31 cellular contexts compared by ENCODE assay signal in genomic region chr15:99522288-99522687, GRCh38. TPM values are rescaled to one million over a fixed set of nuclear protein-coding genes. Genes with fewer than 3 reads are reported as not detected.
DNase-seq lines count a peak whose midpoint lies in the region; ATAC-seq, FAIRE-seq and TF ChIP-seq lines count a peak whose summit lies in the region.
"Had no signal": no experiment of that assay in that cellular context is flagged by ENCODE, and none has a peak within 500 bp of the region (broad histone marks: within the 10 kb centered on the region; RNA-seq: fewer than 3 reads in every experiment).

No MANE protein-coding gene starts in this region.

- H3K27me3 ChIP-seq in SJCRH30: no peaks in the 10 kb centered on the region
- H3K27me3 ChIP-seq in HepG2 (ENCODE audit: control insufficient read depth in 1 of 2, insufficient read depth in 2 of 2, low read length in 2 of 2): no peaks in the 10 kb centered on the region
- H3K27me3 ChIP-seq: BLaER1 treated with 17β-estradiol and CSF1 and Interleukin-3, amounts not matched to agents 10 nM and 100 nM; cardiac muscle cell; hepatocyte; ovary; right atrium auricular region; upper lobe of right lung had no signal

- no peaks in the 10 kb centered on the region for H3K79me2 ChIP-seq in HepG2 (ENCODE audit: insufficient read depth, low read length)
- H3K79me2 ChIP-seq: hepatocyte had no signal

- peaks cover 18% of the 10 kb centered on the region for H3K4me1 Mint-ChIP-seq in memory B cell
- H3K4me1 Mint-ChIP-seq: neural crest cell, WTC11 had no signal

- H3K4me3 ChIP-seq in SJCRH30: no peak overlapping the region
- no peak overlapping the region for H3K4me3 ChIP-seq in HepG2 (replicated peaks in 1 of 3; ENCODE audit: insufficient read depth in 1 of 3, low read depth in 2 of 3, low read length in 3 of 3)
- H3K4me3 ChIP-seq: BLaER1 treated with 17β-estradiol and CSF1 and Interleukin-3, amounts not matched to agents 10 nM and 100 nM; cardiac muscle cell; GM23248; hepatocyte; ovary; PC-9; right atrium auricular region; upper lobe of right lung had no signal

- no peaks in the 10 kb centered on the region for H3K27me3 Mint-ChIP-seq in memory B cell
- H3K27me3 Mint-ChIP-seq: activated CD4-positive, alpha-beta T cell treated with anti-CD3 and anti-CD28 coated beads, Interleukin-2, amount 10 ng/mL, durations not matched to agents 7 days and 5 days had no signal

- in situ Hi-C loops in HepG2 (cut with HindIII; ENCODE audit: extremely low pct_ligation_motif_present, low pct_unique_long_range_greater_than_20kb): no loop called here

- H3K4me1 ChIP-seq in SJCRH30: no peaks in the 10 kb centered on the region
- no peaks in the 10 kb centered on the region for H3K4me1 ChIP-seq in HepG2 (ENCODE audit: insufficient read depth, low read length)
- H3K4me1 ChIP-seq: right atrium auricular region, upper lobe of right lung had no signal

- TF ChIP-seq CTCF in HepG2 (CRISPR knock-in tag; IDR thresholded peaks at IDR 0.05): no peak

- CTCF ChIA-PET in HepG2 (lab: Yijun Ruan, JAX; ENCODE audit: low intra/inter-chr PET ratio, low total read pairs): no interaction called here

- no peak for TF ChIP-seq RAD21 in HepG2 (CRISPR knock-in tag; IDR thresholded peaks at IDR 0.05)

- BruUV-seq in HepG2 (replicated peaks; lab: Mats Ljungman, UMichigan): no TSS peak

- no peak overlapping the region for H3K9ac ChIP-seq in HepG2 (ENCODE audit: insufficient read depth, low read depth, low read length)
- H3K9ac ChIP-seq: BLaER1 treated with 17β-estradiol and CSF1 and Interleukin-3, amounts not matched to agents 10 nM and 100 nM; GM23248; SK-N-SH had no signal

- DNase-seq in memory B cell (ENCODE audit: low spot score in 2 of 2) (no peak), pons (ENCODE audit: low spot score) (no peak), putamen (ENCODE audit: low spot score) (no peak), SJCRH30 (no peak), HepG2 (ENCODE audit: low spot score) (no peak)
- DNase-seq: activated CD4-positive, alpha-beta T cell treated with anti-CD3 and anti-CD28 coated beads, Interleukin-2, amount 10 ng/mL, durations not matched to agents 7 days and 5 days; activated effector memory CD4-positive, alpha-beta T cell treated with anti-CD3 and anti-CD28 coated beads, Interleukin-2, amount 50 U/mL, for 16 hours; activated T-cell treated with anti-CD3 and anti-CD28 coated beads, Interleukin-2, amount 50 U/mL, for 1 hour; DMS153; effector CD4-positive, alpha-beta T cell; GM23248; mammary epithelial cell; NCI-H1048; NCI-H2171; NCI-H524; ovary; PC-9; SK-N-SH; small intestine; stimulated activated naive CD4-positive, alpha-beta T cell treated with Interleukin-2 at 50 U/mL for 16 hours; upper lobe of right lung had no signal

- no peaks in the 10 kb centered on the region for H4K20me1 ChIP-seq in HepG2 (ENCODE audit: insufficient read depth, low read length)
- H4K20me1 ChIP-seq: BLaER1 treated with 17β-estradiol and CSF1 and Interleukin-3, amounts not matched to agents 10 nM and 100 nM had no signal

- ATAC-seq in GM18517 (IDR thresholded peaks at IDR 0.05; ENCODE audit: unreplicated experiment): peak; percentile 45
- peak; percentile 50 for ATAC-seq in GM21528 (IDR thresholded peaks at IDR 0.05; ENCODE audit: low FRiP score, unreplicated experiment)
- peak; percentile 88 for ATAC-seq in HG03354 (IDR thresholded peaks at IDR 0.05; ENCODE audit: poor library complexity, severe bottlenecking, unreplicated experiment)
- peak; percentile 78 for ATAC-seq in memory B cell (ENCODE audit: low read depth)
- ATAC-seq in HepG2: no peak
- ATAC-seq: upper lobe of right lung, WTC11 had no signal

- 76% methylated on average over 4 of the region's 4 CpGs for whole genome bisulfite sequencing in HepG2 (ENCODE audit: low lambda C conversion rate)

- no peak overlapping the region for H3K27ac Mint-ChIP-seq in memory B cell
- H3K27ac Mint-ChIP-seq: activated CD4-positive, alpha-beta T cell treated with anti-CD3 and anti-CD28 coated beads, Interleukin-2, amount 10 ng/mL, durations not matched to agents 7 days and 5 days; WTC11 had no signal

- H3K4me3 Mint-ChIP-seq in memory B cell: no peak overlapping the region
- H3K4me3 Mint-ChIP-seq: activated CD4-positive, alpha-beta T cell treated with anti-CD3 and anti-CD28 coated beads, Interleukin-2, amount 10 ng/mL, durations not matched to agents 7 days and 5 days; neural crest cell; WTC11 had no signal

- no peak for FAIRE-seq in HepG2 (lab: Jason Lieb, UNC)
- FAIRE-seq: astrocyte, small intestine had no signal

- no peaks in the 10 kb centered on the region for H3K36me3 Mint-ChIP-seq in memory B cell
- H3K36me3 Mint-ChIP-seq: WTC11 had no signal

- no peak for TF ChIP-seq POLR2A in HepG2 (IDR thresholded peaks at IDR 0.05; ENCODE audit: insufficient read depth in 1 of 2, low read depth in 2 of 2, low read length in 2 of 2)

- H3K4me2 ChIP-seq in HepG2 (ENCODE audit: low read depth, low read length): no peak overlapping the region
- H3K4me2 ChIP-seq: hepatocyte, PC-9, SK-N-SH had no signal

- intact Hi-C loops in HepG2 (cut with micrococcal nuclease; ENCODE audit: unreplicated experiment): no loop called here

- peaks cover 12% of the 10 kb centered on the region for H3K9me3 Mint-ChIP-seq in memory B cell
- H3K9me3 Mint-ChIP-seq: neural crest cell, WTC11 had no signal

- H3K36me3 ChIP-seq in SJCRH30: no peaks in the 10 kb centered on the region
- H3K36me3 ChIP-seq in HepG2 (replicated peaks in 1 of 2; ENCODE audit: control insufficient read depth in 1 of 2, insufficient read depth in 2 of 2, low read length in 2 of 2): no peaks in the 10 kb centered on the region
- H3K36me3 ChIP-seq: BLaER1 treated with 17β-estradiol and CSF1 and Interleukin-3, amounts not matched to agents 10 nM and 100 nM; cardiac muscle cell; ovary; right atrium auricular region; upper lobe of right lung had no signal

- H3K27ac ChIP-seq in SJCRH30: no peak overlapping the region
- no peak overlapping the region for H3K27ac ChIP-seq in HepG2 (ENCODE audit: extremely low read length, insufficient read depth, low read length)
- H3K27ac ChIP-seq: BLaER1 treated with 17β-estradiol and CSF1 and Interleukin-3, amounts not matched to agents 10 nM and 100 nM; cardiac muscle cell; GM23248; hepatocyte; ovary; PC-9; right atrium auricular region; upper lobe of right lung had no signal

- H3K9me3 ChIP-seq in SJCRH30 (replicated peaks) (no peaks in the 10 kb centered on the region), HepG2 (ENCODE audit: low read length) (no peaks in the 10 kb centered on the region)
- H3K9me3 ChIP-seq: ovary, right atrium auricular region, SK-N-SH, upper lobe of right lung had no signal

- no peak for TF ChIP-seq EP300 in HepG2 (IDR thresholded peaks at IDR 0.05; ENCODE audit: low read depth in 2 of 2, low read length in 2 of 2)
- TF ChIP-seq EP300 in HepG2 (CRISPR knock-in tag; IDR thresholded peaks at IDR 0.05; ENCODE audit: borderline replicate concordance): no peak

- H2AFZ ChIP-seq in HepG2 (ENCODE audit: low read length): no peak overlapping the region
- H2AFZ ChIP-seq: GM23248, hepatocyte, PC-9 had no signal

- POLR2A ChIA-PET in HepG2 (lab: Yijun Ruan, JAX): no interaction called here

TF ChIP-seq in HepG2, 621 proteins besides CTCF, POLR2A, EP300 and RAD21:
- TF ChIP-seq ZNF549 (CRISPR knock-in tag; IDR thresholded peaks at IDR 0.05) (no peak), MXI1 (IDR thresholded peaks at IDR 0.05; ENCODE audit: borderline replicate concordance, low read depth, low read length) (no peak)
TF ChIP-seq in HepG2: peak in this region for 0.

RNA-seq across cellular contexts. Expression of gene MEF2A, which starts 43.5 kb away (rescaled TPM):
- 33.5 and 41.2 TPM in 2 replicates for total RNA-seq in SJCRH30 (2014; rRNA removed; shearing (Covaris generic))
- total RNA-seq in HepG2 (2016; rRNA removed; fragmentation: Illumina TruSeq; extraction: Trizol): 15.2 and 17.4 TPM in 2 replicates
- total RNA-seq in HepG2 (2016; cell fraction: cytosol; rRNA removed; fragmentation: Illumina TruSeq; extraction: Trizol; ENCODE audit: low read depth): 6.3 and 8.1 TPM in 2 replicates
- 13.7 and 16.9 TPM in 2 replicates for total RNA-seq in HepG2 (2016; cell fraction: insoluble cytoplasmic fraction; rRNA removed; fragmentation: Illumina TruSeq; extraction: Trizol)
- total RNA-seq in HepG2 (2016; cell fraction: membrane; rRNA removed; fragmentation: Illumina TruSeq; extraction: Trizol): 13.4 and 13.7 TPM in 2 replicates
- total RNA-seq in HepG2 (2016; cell fraction: nucleus; rRNA removed; fragmentation: Illumina TruSeq; extraction: Trizol): 30.8 and 34.3 TPM in 2 replicates
- 22.6 and 24.4 TPM in 2 replicates for polyA plus RNA-seq in HepG2 (2011; rRNA removed)
- 11.8 and 13.2 TPM in 2 replicates for polyA plus RNA-seq in HepG2 (2011; cell fraction: cytosol; rRNA removed)
- polyA plus RNA-seq in HepG2 (2011; cell fraction: nucleus; rRNA removed): 27.9 and 28.7 TPM in 2 replicates
- polyA plus RNA-seq in HepG2 (2012): 15.6 and 16.9 TPM in 2 replicates
- polyA plus RNA-seq in HepG2 (2016; cell fraction: cytosol; fragmentation: Illumina TruSeq; extraction: Trizol; ENCODE audit: low read depth): 2.1 and 3.3 TPM in 2 replicates
- polyA plus RNA-seq in HepG2 (2016; cell fraction: insoluble cytoplasmic fraction; fragmentation: Illumina TruSeq; extraction: Trizol; ENCODE audit: low read depth): 12.7 and 14.3 TPM in 2 replicates
- 4.4 and 4.7 TPM in 2 replicates for polyA plus RNA-seq in HepG2 (2016; cell fraction: membrane; fragmentation: Illumina TruSeq; extraction: Trizol; ENCODE audit: low read depth)
- 18.7 and 22.5 TPM in 2 replicates for polyA plus RNA-seq in HepG2 (2016; cell fraction: nucleus; fragmentation: Illumina TruSeq; extraction: Trizol; ENCODE audit: insufficient read depth, low read depth)
- polyA minus RNA-seq in HepG2 (2011; rRNA and poly(A)+ RNA removed; ENCODE audit: low replicate concordance): 37.1 and 44.8 TPM in 2 replicates
- 18.9 and 22.9 TPM in 2 replicates for polyA minus RNA-seq in HepG2 (2011; cell fraction: cytosol; rRNA and poly(A)+ RNA removed)
- polyA minus RNA-seq in HepG2 (2011; cell fraction: nucleus; rRNA and poly(A)+ RNA removed): 73.7 and 74.0 TPM in 2 replicates
